In the genomic region with DNA sequence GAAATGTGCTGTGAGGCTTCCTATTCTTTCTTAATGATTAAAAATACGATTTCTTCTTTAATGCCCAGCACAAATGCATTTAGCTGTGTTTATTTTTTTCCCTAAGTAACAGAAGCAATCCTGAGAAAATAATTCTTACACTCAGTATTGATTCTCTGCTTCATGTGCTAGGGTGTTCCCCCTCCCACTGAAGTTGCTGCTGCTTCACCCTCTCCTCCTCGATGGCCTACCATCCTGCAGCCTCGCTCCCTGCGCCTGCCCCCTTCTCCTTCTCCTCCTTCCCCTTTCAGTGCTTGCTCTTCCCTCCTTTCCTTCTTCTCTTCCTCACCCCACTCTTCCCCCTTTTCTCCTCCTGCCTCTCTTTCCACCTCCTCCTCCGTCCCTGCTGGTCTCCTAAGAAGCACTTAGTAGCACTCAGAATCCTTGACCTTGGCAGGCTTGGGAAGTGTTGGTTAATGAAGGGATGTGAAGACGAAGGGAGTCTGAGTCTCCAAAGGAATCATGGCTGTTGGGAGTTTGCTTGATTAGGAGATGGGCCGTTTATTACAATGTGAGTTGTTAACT, we compare ENCODE assay signal across 8 cellular contexts.
A peak's percentile ranks its signal among the peaks of the same experiment; 100 is the strongest.
DNase-seq lines count a peak whose midpoint lies in the region; ATAC-seq and TF ChIP-seq lines count a peak whose summit lies in the region.
"Had no signal": no experiment of that assay in that cellular context is flagged by ENCODE, and none has a peak within 500 bp of the region (broad histone marks: within the 10 kb centered on the region; RNA-seq: fewer than 3 reads in every experiment).

No MANE protein-coding gene starts in this region.

- no peak for TF ChIP-seq CTCF in progenitor cell of endocrine pancreas (IDR thresholded peaks at IDR 0.05; ENCODE audit: unreplicated experiment)

- peak overlapping the region; percentile 73 to 79 for H3K4me3 Mint-ChIP-seq in effector memory CD8-positive, alpha-beta T cell
- no peak overlapping the region for H3K4me3 Mint-ChIP-seq in progenitor cell of endocrine pancreas (ENCODE audit: low read depth)

- peaks cover 46 to 51% of the 10 kb centered on the region in 2 donors for H3K4me1 Mint-ChIP-seq in effector memory CD8-positive, alpha-beta T cell (ENCODE audit: low read depth in 2 of 2)
- peaks cover 29% of the 10 kb centered on the region for H3K4me1 Mint-ChIP-seq in progenitor cell of endocrine pancreas (ENCODE audit: low read depth)

- no peak for ATAC-seq in effector memory CD8-positive, alpha-beta T cell (replicated peaks)

- no peaks in the 10 kb centered on the region for H3K27me3 Mint-ChIP-seq in effector memory CD8-positive, alpha-beta T cell
- no peaks in the 10 kb centered on the region for H3K27me3 Mint-ChIP-seq in progenitor cell of endocrine pancreas

- peak overlapping the region; percentile 87 to 88 for H3K27ac Mint-ChIP-seq in effector memory CD8-positive, alpha-beta T cell
- H3K27ac Mint-ChIP-seq in progenitor cell of endocrine pancreas, result peak overlapping the region; percentile 43

- H3K36me3 Mint-ChIP-seq in effector memory CD8-positive, alpha-beta T cell (ENCODE audit: insufficient read depth), result peaks cover 9% of the 10 kb centered on the region
- no peaks in the 10 kb centered on the region for H3K36me3 Mint-ChIP-seq in progenitor cell of endocrine pancreas (ENCODE audit: insufficient read depth)

- DNase-seq in GM03348 (ENCODE audit: low spot score) (peak; percentile 36), NCI-H2227 treated with DMSO at 0.1 percent for 48 hours (lab: John Stamatoyannopoulos, UW) (peak; percentile 48), progenitor cell of endocrine pancreas (ENCODE audit: low spot score, unreplicated experiment) (no peak), NCI-H524 treated with DMSO at 0.1 percent for 48 hours (lab: John Stamatoyannopoulos, UW) (no peak), SKM-1 treated with dmso at 0.1 percent for 144 hours (lab: John Stamatoyannopoulos, UW; ENCODE audit: unreplicated experiment) (no peak), SW480 (ENCODE audit: low spot score) (no peak)
- DNase-seq in effector memory CD8-positive, alpha-beta T cell, result no peak
- DNase-seq: NCI-H524 had no signal

- no peaks in the 10 kb centered on the region for H3K9me3 Mint-ChIP-seq in effector memory CD8-positive, alpha-beta T cell
- no peaks in the 10 kb centered on the region for H3K9me3 Mint-ChIP-seq in progenitor cell of endocrine pancreas (ENCODE audit: low read depth)

Comparison
In these comparisons a context has a peak if more than half of its experiments do, and no peak if none do; other contexts are left out.
1. DNase-seq: peak in GM03348 (single experiment) and NCI-H2227 treated with DMSO at 0.1 percent for 48 hours (single experiment); none in effector memory CD8-positive, alpha-beta T cell (0 of 3), progenitor cell of endocrine pancreas (single experiment), NCI-H524 treated with DMSO at 0.1 percent for 48 hours (single experiment), SKM-1 treated with dmso at 0.1 percent for 144 hours (single experiment) and SW480 (single experiment).